Comparison of ENCODE assay signal across 1 cellular context in genomic region chr14:100822007-100822406, GRCh38.
TF ChIP-seq lines count a peak whose summit lies in the region.

No MANE protein-coding gene starts in this region.

TF ChIP-seq in HepG2, 621 proteins besides CTCF, POLR2A, EP300 and RAD21 (continued from another document):
- TF ChIP-seq RERE (CRISPR knock-in tag; IDR thresholded peaks at IDR 0.05; ENCODE audit: low read depth) (no peak), ZSCAN31 (CRISPR knock-in tag; IDR thresholded peaks at IDR 0.05; ENCODE audit: low read depth) (no peak), ZSCAN22 (CRISPR knock-in tag; IDR thresholded peaks at IDR 0.05) (no peak), LCORL (IDR thresholded peaks at IDR 0.05) (no peak), LCORL (CRISPR knock-in tag; IDR thresholded peaks at IDR 0.05) (0 out of 2 replicates have a peak, but pooled peaks have one; percentile 46), ZNF20 (CRISPR knock-in tag; IDR thresholded peaks at IDR 0.05) (no peak), HNF1A (IDR thresholded peaks at IDR 0.05; ENCODE audit: low read depth) (peak; percentile 82), HNF1A (CRISPR knock-in tag; IDR thresholded peaks at IDR 0.05; ENCODE audit: borderline replicate concordance) (peak; percentile 81; the same call in 1 of the 2 replicates), ZNF615 (CRISPR knock-in tag; IDR thresholded peaks at IDR 0.05; ENCODE audit: borderline replicate concordance) (no peak), ARNT2 (CRISPR knock-in tag; IDR thresholded peaks at IDR 0.05; ENCODE audit: low read depth) (no peak), ELF3 (CRISPR knock-in tag; IDR thresholded peaks at IDR 0.05) (peak; percentile 66; the same call in 1 of the 2 replicates), SKIL (CRISPR knock-in tag; IDR thresholded peaks at IDR 0.05; ENCODE audit: borderline replicate concordance) (no peak), ARID4A (CRISPR knock-in tag; IDR thresholded peaks at IDR 0.05; ENCODE audit: borderline replicate concordance) (0 out of 2 replicates have a peak, but pooled peaks have one; percentile 11), ZNF768 (CRISPR knock-in tag; IDR thresholded peaks at IDR 0.05) (no peak), ZNF597 (CRISPR knock-in tag; IDR thresholded peaks at IDR 0.05) (no peak), ZNF280D (CRISPR knock-in tag; IDR thresholded peaks at IDR 0.05) (no peak), TEAD3 (CRISPR knock-in tag; optimal IDR thresholded peaks at IDR 0.05; ENCODE audit: borderline replicate concordance) (peak; percentile 92), HMG20B (CRISPR knock-in tag; conservative IDR thresholded peaks at IDR 0.05) (no peak), ZNF317 (CRISPR knock-in tag; IDR thresholded peaks at IDR 0.05) (peak; percentile 15; the same call in 1 of the 2 replicates), PHF8 (CRISPR knock-in tag; IDR thresholded peaks at IDR 0.05) (peak; percentile 15; the same call in 1 of the 2 replicates), ZNF30 (CRISPR knock-in tag; IDR thresholded peaks at IDR 0.05) (no peak), MAX (IDR thresholded peaks at IDR 0.05) (0 out of 2 replicates have a peak, but pooled peaks have one; percentile 40), MBD4 (IDR thresholded peaks at IDR 0.05; ENCODE audit: borderline replicate concordance, low read length) (no peak)
- TF ChIP-seq, protein P1, sequence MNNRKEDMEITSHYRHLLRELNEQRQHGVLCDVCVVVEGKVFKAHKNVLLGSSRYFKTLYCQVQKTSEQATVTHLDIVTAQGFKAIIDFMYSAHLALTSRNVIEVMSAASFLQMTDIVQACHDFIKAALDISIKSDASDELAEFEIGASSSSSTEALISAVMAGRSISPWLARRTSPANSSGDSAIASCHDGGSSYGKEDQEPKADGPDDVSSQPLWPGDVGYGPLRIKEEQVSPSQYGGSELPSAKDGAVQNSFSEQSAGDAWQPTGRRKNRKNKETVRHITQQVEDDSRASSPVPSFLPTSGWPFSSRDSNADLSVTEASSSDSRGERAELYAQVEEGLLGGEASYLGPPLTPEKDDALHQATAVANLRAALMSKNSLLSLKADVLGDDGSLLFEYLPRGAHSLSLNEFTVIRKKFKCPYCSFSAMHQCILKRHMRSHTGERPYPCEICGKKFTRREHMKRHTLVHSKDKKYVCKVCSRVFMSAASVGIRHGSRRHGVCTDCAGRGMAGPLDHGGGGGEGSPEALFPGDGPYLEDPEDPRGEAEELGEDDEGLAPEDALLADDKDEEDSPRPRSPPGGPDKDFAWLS (CRISPR knock-in tag; IDR thresholded peaks at IDR 0.05; ENCODE audit: borderline replicate concordance) = 0 out of 2 replicates have a peak, but pooled peaks have one; percentile 49
- TF ChIP-seq, protein P2, sequence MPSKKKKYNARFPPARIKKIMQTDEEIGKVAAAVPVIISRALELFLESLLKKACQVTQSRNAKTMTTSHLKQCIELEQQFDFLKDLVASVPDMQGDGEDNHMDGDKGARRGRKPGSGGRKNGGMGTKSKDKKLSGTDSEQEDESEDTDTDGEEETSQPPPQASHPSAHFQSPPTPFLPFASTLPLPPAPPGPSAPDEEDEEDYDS (CRISPR knock-in tag; IDR thresholded peaks at IDR 0.05) = peak; percentile 81
